Comparison of ENCODE assay signal across 1 cellular context in the genomic region with DNA sequence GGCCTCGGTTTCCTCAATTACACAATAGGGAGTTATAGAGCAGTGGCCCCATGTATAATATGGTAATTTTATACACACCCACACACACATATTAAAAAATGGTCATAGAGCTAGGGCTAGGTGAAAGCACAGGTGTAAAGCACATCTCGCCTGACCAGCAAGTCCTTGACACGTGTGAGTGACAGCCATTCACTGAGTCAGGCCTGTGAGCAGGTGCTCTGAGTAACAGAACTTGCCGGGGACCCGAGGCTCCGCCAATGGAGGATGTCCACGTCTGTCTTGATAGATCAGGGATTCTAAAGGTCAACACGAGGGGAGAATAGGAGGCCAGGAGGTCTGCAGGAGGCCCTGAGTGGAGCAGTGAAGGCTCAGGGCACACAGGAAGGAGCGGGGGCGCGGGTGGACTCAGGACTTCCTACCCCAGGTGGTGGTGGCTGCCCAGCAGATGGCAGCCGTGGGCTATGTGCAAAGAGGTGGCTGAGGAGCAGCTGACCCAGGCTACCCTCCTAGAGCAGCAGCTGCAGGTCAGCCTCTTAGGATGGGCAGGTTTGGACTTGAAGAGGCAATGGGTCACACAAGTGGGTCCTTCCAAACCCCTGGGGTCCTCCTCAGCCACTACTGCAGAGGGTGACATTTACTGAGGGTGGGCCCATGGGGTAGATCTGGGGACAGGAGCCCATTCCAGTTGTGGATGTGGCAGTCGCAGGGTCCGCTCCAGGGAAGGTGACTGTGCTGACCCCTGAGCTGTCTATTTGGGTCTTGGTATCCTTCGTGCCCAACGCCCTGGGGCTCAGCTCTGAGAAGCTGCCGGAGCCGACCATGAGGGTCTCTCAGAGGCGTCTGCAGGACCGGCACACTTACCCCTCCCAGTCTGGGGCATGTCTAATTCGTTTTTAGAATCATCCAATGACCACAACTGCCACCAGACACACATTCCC.
TF ChIP-seq lines count a peak whose summit lies in the region.

No MANE protein-coding gene starts in this region.

TF ChIP-seq in SK-N-SH, 30 proteins besides CTCF, POLR2A, EP300 and RAD21:
- TF ChIP-seq SMC3 (IDR thresholded peaks at IDR 0.05; ENCODE audit: low read depth, low read length) (peak; percentile 97), GABPA (IDR thresholded peaks at IDR 0.05; ENCODE audit: low read depth) (no peak)
- TF ChIP-seq, protein P1, sequence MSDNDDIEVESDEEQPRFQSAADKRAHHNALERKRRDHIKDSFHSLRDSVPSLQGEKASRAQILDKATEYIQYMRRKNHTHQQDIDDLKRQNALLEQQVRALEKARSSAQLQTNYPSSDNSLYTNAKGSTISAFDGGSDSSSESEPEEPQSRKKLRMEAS (IDR thresholded peaks at IDR 0.05; ENCODE audit: low read depth) = no peak
